2 cellular contexts compared by ENCODE assay signal in the genomic region with DNA sequence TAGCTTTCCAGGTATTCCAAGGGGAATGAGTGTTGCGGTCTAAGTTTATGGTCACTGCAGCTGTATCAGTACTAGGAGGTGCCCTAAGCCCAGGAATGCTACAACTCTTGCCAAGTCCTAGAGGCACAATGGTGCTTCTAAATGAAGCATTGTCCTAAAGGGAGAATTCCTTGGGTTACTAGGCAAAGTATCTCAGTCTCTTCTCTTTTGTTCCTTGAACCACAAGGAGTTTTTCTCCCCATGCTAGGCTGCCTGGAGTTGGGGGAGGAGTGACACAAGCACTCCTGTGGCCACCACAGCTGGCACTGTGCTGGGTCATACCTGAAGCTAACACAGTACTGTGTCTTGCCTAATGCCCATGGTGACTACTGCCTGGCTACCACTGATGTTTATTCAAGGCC.
TF ChIP-seq lines count a peak whose summit lies in the region.

No MANE protein-coding gene starts in this region.

TF ChIP-seq in liver, 16 proteins besides CTCF, POLR2A, EP300 and RAD21:
- TF ChIP-seq FOXA2 (IDR thresholded peaks at IDR 0.05) (peak; percentile 29), HNF4A (conservative IDR thresholded peaks at IDR 0.05) (peak in 1 of 2 donors; percentile 15), FOXA1 (IDR thresholded peaks at IDR 0.05) (no peak)
TF ChIP-seq in liver: peak in this region for 2.

TF ChIP-seq in HepG2, 621 proteins besides CTCF, POLR2A, EP300 and RAD21:
- no peak for TF ChIP-seq TBP (CRISPR knock-in tag; IDR thresholded peaks at IDR 0.05)
- no peak for TF ChIP-seq ZBTB20 (CRISPR knock-in tag; IDR thresholded peaks at IDR 0.05; ENCODE audit: borderline replicate concordance, low read depth)
- TF ChIP-seq HMG20B (CRISPR knock-in tag; conservative IDR thresholded peaks at IDR 0.05), result no peak
- no peak for TF ChIP-seq ZBTB42 (CRISPR knock-in tag; IDR thresholded peaks at IDR 0.05)
- TF ChIP-seq ZFP41 (CRISPR knock-in tag; IDR thresholded peaks at IDR 0.05; ENCODE audit: borderline replicate concordance), result no peak
- no peak for TF ChIP-seq ZNF138 (CRISPR knock-in tag; IDR thresholded peaks at IDR 0.05; ENCODE audit: low read depth)
- no peak for TF ChIP-seq ZNF468 (CRISPR knock-in tag; IDR thresholded peaks at IDR 0.05)
- TF ChIP-seq ZNF121 (CRISPR knock-in tag; IDR thresholded peaks at IDR 0.05), result no peak
- TF ChIP-seq ZNF878 (CRISPR knock-in tag; IDR thresholded peaks at IDR 0.05), result no peak
- no peak for TF ChIP-seq ZNF776 (CRISPR knock-in tag; IDR thresholded peaks at IDR 0.05)
- no peak for TF ChIP-seq CC2D1A (CRISPR knock-in tag; IDR thresholded peaks at IDR 0.05)
- no peak for TF ChIP-seq NR2F2 (IDR thresholded peaks at IDR 0.05; ENCODE audit: borderline replicate concordance, low read depth)
- TF ChIP-seq NKX3-1 (CRISPR knock-in tag; IDR thresholded peaks at IDR 0.05), result no peak
